Comparison of ENCODE assay signal across 7 cellular contexts in the genomic region with DNA sequence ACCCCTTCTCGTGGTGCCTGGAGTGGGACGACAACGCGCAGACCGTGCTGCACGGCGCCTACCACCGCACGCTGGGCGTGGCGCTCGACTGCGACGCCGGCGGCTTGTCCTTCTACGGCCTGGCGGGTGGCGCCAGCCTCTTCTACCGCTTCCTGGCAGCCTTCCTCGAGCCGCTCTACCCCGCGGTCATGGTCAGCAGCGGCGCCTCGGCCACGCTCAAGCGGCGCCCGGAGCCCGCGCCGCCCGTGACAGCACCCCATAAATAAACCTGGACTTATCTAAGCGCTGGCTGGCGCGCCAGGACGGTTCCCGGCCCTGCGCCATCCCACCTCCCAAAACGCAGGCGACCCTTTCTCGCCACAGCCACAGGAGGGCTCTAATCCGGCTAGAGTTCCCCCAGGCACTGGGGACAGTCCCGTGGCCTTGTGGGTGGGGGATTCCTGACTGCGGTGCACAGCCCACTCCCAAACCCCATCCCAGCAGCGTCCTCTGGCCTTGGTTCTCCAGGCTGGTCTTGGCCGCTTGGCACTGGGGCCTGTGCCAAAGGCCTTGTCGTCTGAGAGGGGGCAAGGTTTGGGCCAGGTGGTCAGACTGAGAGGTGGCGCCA. TPM values are rescaled to one million over a fixed set of nuclear protein-coding genes. Genes with fewer than 3 reads are reported as not detected.
A peak's percentile ranks its signal among the peaks of the same experiment; 100 is the strongest.
DNase-seq lines count a peak whose midpoint lies in the region; ATAC-seq and TF ChIP-seq lines count a peak whose summit lies in the region.
"Had no signal": no experiment of that assay in that cellular context is flagged by ENCODE, and none has a peak within 500 bp of the region (broad histone marks: within the 10 kb centered on the region; RNA-seq: fewer than 3 reads in every experiment).

No MANE protein-coding gene starts in this region.

- H3K36me3 Mint-ChIP-seq in activated naive CD4-positive, alpha-beta T cell treated with anti-CD3 and anti-CD28 coated beads, Interleukin-2, amount 10 ng/mL, durations not matched to agents 7 days and 5 days, result no peaks in the 10 kb centered on the region

- peak; percentile 67 for DNase-seq in activated naive CD4-positive, alpha-beta T cell treated with anti-CD3 and anti-CD28 coated beads, Interleukin-2, amount 10 ng/mL, durations not matched to agents 7 days and 5 days
- DNase-seq in lung microvascular endothelial cell (ENCODE audit: low read depth in 2 of 2) (peak; percentile 49 to 58), vagina (ENCODE audit: extremely low spot score in 2 of 2) (peak in 1 of 2 donors; percentile 94)
- no peak for DNase-seq in NK-92 treated with Interleukin-12 subunit alpha and Interleukin-12 subunit beta, amount 100 ng/mL, for 24 hours (lab: John Stamatoyannopoulos, UW)

- TF ChIP-seq POLR2A in vagina (IDR thresholded peaks at IDR 0.05), result no peak

- H3K27ac Mint-ChIP-seq in activated naive CD4-positive, alpha-beta T cell treated with anti-CD3 and anti-CD28 coated beads, Interleukin-2, amount 10 ng/mL, durations not matched to agents 7 days and 5 days, result peak overlapping the region; percentile 49

- peaks cover 53% of the 10 kb centered on the region for H3K27me3 Mint-ChIP-seq in activated naive CD4-positive, alpha-beta T cell treated with anti-CD3 and anti-CD28 coated beads, Interleukin-2, amount 10 ng/mL, durations not matched to agents 7 days and 5 days

- peaks cover 26% of the 10 kb centered on the region for H3K4me1 Mint-ChIP-seq in activated naive CD4-positive, alpha-beta T cell treated with anti-CD3 and anti-CD28 coated beads, Interleukin-2, amount 10 ng/mL, durations not matched to agents 7 days and 5 days

- H3K9me3 ChIP-seq in BLaER1 treated with 17β-estradiol and CSF1 and Interleukin-3, amounts not matched to agents 10 nM and 100 nM (replicated peaks in 1 of 11), result no peaks in the 10 kb centered on the region
- H3K9me3 ChIP-seq in vagina, result no peaks in the 10 kb centered on the region

- peak overlapping the region; percentile 28 for H3K4me3 Mint-ChIP-seq in activated naive CD4-positive, alpha-beta T cell treated with anti-CD3 and anti-CD28 coated beads, Interleukin-2, amount 10 ng/mL, durations not matched to agents 7 days and 5 days
- H3K4me3 Mint-ChIP-seq: neural crest cell had no signal

- peaks cover 33 to 88% (median 56%) of the 10 kb centered on the region in 10 experiments for H3K4me1 ChIP-seq in BLaER1 treated with 17β-estradiol and CSF1 and Interleukin-3, amounts not matched to agents 10 nM and 100 nM
- H3K4me1 ChIP-seq in vagina, result peaks cover 37% of the 10 kb centered on the region

- peak overlapping the region in 6 of 11 experiments; percentile 29 to 80 (median 68); a peak in 12 of 22 replicates for H3K27ac ChIP-seq in BLaER1 treated with 17β-estradiol and CSF1 and Interleukin-3, amounts not matched to agents 10 nM and 100 nM
- H3K27ac ChIP-seq in vagina, result peak overlapping the region; percentile 72

- intact Hi-C loops in vagina (cut with DNase I), result loop anchor here (10.0 kb wide), 1 partner anchor 47 kb away; no protein-coding TSS in a partner anchor

- peak overlapping the region; percentile 60 to 95 (median 82) for H3K4me2 ChIP-seq in BLaER1 treated with 17β-estradiol and CSF1 and Interleukin-3, amounts not matched to agents 10 nM and 100 nM

- H3K9me3 Mint-ChIP-seq in activated naive CD4-positive, alpha-beta T cell treated with anti-CD3 and anti-CD28 coated beads, Interleukin-2, amount 10 ng/mL, durations not matched to agents 7 days and 5 days, result no peaks in the 10 kb centered on the region
- H3K9me3 Mint-ChIP-seq: neural crest cell had no signal

- H3K4me3 ChIP-seq in BLaER1 treated with 17β-estradiol and CSF1 and Interleukin-3, amounts not matched to agents 10 nM and 100 nM, result peak overlapping the region in 6 of 10 experiments; percentile 3 to 62 (median 28); a peak in 9 of 20 replicates
- peak overlapping the region; percentile 46 to 48 for H3K4me3 ChIP-seq in vagina

- H4K20me1 ChIP-seq in BLaER1 treated with 17β-estradiol and CSF1 and Interleukin-3, amounts not matched to agents 10 nM and 100 nM, result no peaks in the 10 kb centered on the region

- H3K36me3 ChIP-seq in BLaER1 treated with 17β-estradiol and CSF1 and Interleukin-3, amounts not matched to agents 10 nM and 100 nM, result no peaks in the 10 kb centered on the region
- no peaks in the 10 kb centered on the region for H3K36me3 ChIP-seq in vagina

- peaks cover 0 to 42% (median 33%) of the 10 kb centered on the region in 11 experiments; a peak in 21 of 22 replicates for H3K27me3 ChIP-seq in BLaER1 treated with 17β-estradiol and CSF1 and Interleukin-3, amounts not matched to agents 10 nM and 100 nM
- no peaks in the 10 kb centered on the region for H3K27me3 ChIP-seq in vagina

- peak; percentile 33 for ATAC-seq in HG03354 (IDR thresholded peaks at IDR 0.05; ENCODE audit: poor library complexity, severe bottlenecking, unreplicated experiment)

- no peak for TF ChIP-seq CTCF in vagina (IDR thresholded peaks at IDR 0.05)

- H3K9ac ChIP-seq in BLaER1 treated with 17β-estradiol and CSF1 and Interleukin-3, amounts not matched to agents 10 nM and 100 nM, result peak overlapping the region in 10 of 11 experiments; percentile 3 to 66 (median 44); a peak in 11 of 22 replicates

- CTCF ChIA-PET in activated naive CD4-positive, alpha-beta T cell treated with anti-CD3 and anti-CD28 coated beads, Interleukin-2, amount 10 ng/mL, durations not matched to agents 7 days and 5 days (lab: Charles Lee), result interaction anchor here (1.1 kb wide), 1 partner anchor 17 kb away, joined by 4 read pairs; no protein-coding TSS in a partner anchor

RNA-seq across cellular contexts. Expression of a gene that starts 10.2 kb away (rescaled TPM):
- total RNA-seq in lung microvascular endothelial cell (2.0 and 3.9 TPM in 2 replicates), vagina (26.8 TPM)

RNA-seq across cellular contexts. Expression of a gene that starts 30.6 kb away (rescaled TPM):
- total RNA-seq in lung microvascular endothelial cell (9.2 and 11.9 TPM in 2 replicates), vagina (17.2 TPM)

RNA-seq across cellular contexts. Expression of a gene that starts 30.8 kb away (rescaled TPM):
- 156 and 219 TPM in 2 replicates for total RNA-seq in lung microvascular endothelial cell
- 149 TPM for total RNA-seq in vagina

RNA-seq across cellular contexts. Expression of a gene that starts 32.2 kb away (rescaled TPM):
- total RNA-seq in lung microvascular endothelial cell (2.4 and 2.8 TPM in 2 replicates), vagina (12.8 TPM)

RNA-seq across cellular contexts. Expression of a gene that starts 53.9 kb away (rescaled TPM):
- total RNA-seq in lung microvascular endothelial cell (34.7 and 38.7 TPM in 2 replicates), vagina (98.5 TPM)
